Comparison of ENCODE assay signal across 22 cellular contexts in the genomic region with DNA sequence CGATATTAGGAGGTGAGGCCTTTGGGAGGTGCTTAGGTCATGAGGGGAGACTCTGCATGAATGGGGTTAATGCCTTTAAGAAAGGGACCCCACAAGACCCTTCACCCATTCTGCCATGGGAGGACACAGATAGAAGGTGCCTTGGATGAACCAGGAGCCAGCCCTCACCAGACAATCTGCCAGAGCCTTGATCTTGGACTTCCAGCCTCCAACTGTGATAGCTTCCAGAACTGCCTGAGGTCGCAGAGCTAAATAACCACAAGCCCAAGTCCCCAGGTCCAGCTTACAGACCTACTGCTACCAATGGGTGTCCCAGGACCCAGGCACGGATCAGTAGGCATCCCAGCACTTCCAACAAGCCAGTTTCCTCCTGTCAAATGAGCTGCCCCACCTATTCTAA. TPM values are rescaled to one million over a fixed set of nuclear protein-coding genes. Genes with fewer than 3 reads are reported as not detected.
DNase-seq lines count a peak whose midpoint lies in the region; ATAC-seq and TF ChIP-seq lines count a peak whose summit lies in the region.
"Had no signal": no experiment of that assay in that cellular context is flagged by ENCODE, and none has a peak within 500 bp of the region (broad histone marks: within the 10 kb centered on the region; RNA-seq: fewer than 3 reads in every experiment).

No MANE protein-coding gene starts in this region.

- CTCF ChIA-PET in OCI-LY7 (lab: Charles Lee; ENCODE audit: unreplicated experiment): no interaction called here

- H3K27me3 ChIP-seq in BLaER1 treated with 17β-estradiol and CSF1 and Interleukin-3, amounts not matched to agents 10 nM and 100 nM: peaks cover 0 to 2% (median 0%) of the 10 kb centered on the region in 11 experiments; a peak in 3 of 22 replicates
- peaks cover under 1% of the 10 kb centered on the region; the same call in 1 of the 2 replicates for H3K27me3 ChIP-seq in iPS-20b (ENCODE audit: insufficient read depth, low read length)
- no peaks in the 10 kb centered on the region for H3K27me3 ChIP-seq in subcutaneous abdominal adipose tissue (ENCODE audit: control insufficient read depth in 5 of 5, insufficient read depth in 4 of 5, low read length in 5 of 5)
- H3K27me3 ChIP-seq: MG63, Peyer's patch, SJSA1 had no signal

- no peak for ATAC-seq in HG03342 (IDR thresholded peaks at IDR 0.05; ENCODE audit: unreplicated experiment)
- ATAC-seq in HG03135 (IDR thresholded peaks at IDR 0.05; ENCODE audit: unreplicated experiment): no peak
- ATAC-seq: CD8-positive, alpha-beta T cell; GM12878; K562; Right ventricle myocardium inferior had no signal

- H3K36me3 ChIP-seq in BLaER1 treated with 17β-estradiol and CSF1 and Interleukin-3, amounts not matched to agents 10 nM and 100 nM: peaks cover 0 to 46% (median 5%) of the 10 kb centered on the region in 11 experiments; a peak in 10 of 22 replicates
- H3K36me3 ChIP-seq in OCI-LY7 (ENCODE audit: insufficient read depth, low read length): no peaks in the 10 kb centered on the region
- H3K36me3 ChIP-seq in iPS-20b (ENCODE audit: insufficient read depth, low read depth, low read length): no peaks in the 10 kb centered on the region
- peaks cover 0 to 17% (median 2%) of the 10 kb centered on the region in 5 donors for H3K36me3 ChIP-seq in subcutaneous abdominal adipose tissue (ENCODE audit: control insufficient read depth in 5 of 5, insufficient read depth in 5 of 5, low read length in 5 of 5)
- H3K36me3 ChIP-seq: MG63, Peyer's patch had no signal

- peak overlapping the region in 10 of 11 experiments; percentile 0 to 57 (median 28); a peak in 10 of 22 replicates for H3K27ac ChIP-seq in BLaER1 treated with 17β-estradiol and CSF1 and Interleukin-3, amounts not matched to agents 10 nM and 100 nM
- H3K27ac ChIP-seq in OCI-LY7 (ENCODE audit: low read depth, low read length, poor library complexity, severe bottlenecking) (no peak overlapping the region), iPS-20b (ENCODE audit: low read length) (no peak overlapping the region), subcutaneous abdominal adipose tissue (ENCODE audit: low read depth, low read length) (peak overlapping the region; percentile 35)
- H3K27ac ChIP-seq: Peyer's patch, SJSA1 had no signal

- peaks cover 0 to 96% (median 63%) of the 10 kb centered on the region in 11 experiments; a peak in 19 of 22 replicates for H4K20me1 ChIP-seq in BLaER1 treated with 17β-estradiol and CSF1 and Interleukin-3, amounts not matched to agents 10 nM and 100 nM
- no peaks in the 10 kb centered on the region; the same call in 1 of the 2 replicates for H4K20me1 ChIP-seq in OCI-LY7 (ENCODE audit: insufficient read depth, low read length)

- POLR2A ChIA-PET in OCI-LY7 (lab: Charles Lee): interaction anchor here (0.6 kb wide), 1 partner anchor 26 kb away, joined by 3 read pairs; no protein-coding TSS in a partner anchor

- H3K9me3 ChIP-seq in BLaER1 treated with 17β-estradiol and CSF1 and Interleukin-3, amounts not matched to agents 10 nM and 100 nM (replicated peaks in 1 of 11): no peaks in the 10 kb centered on the region
- H3K9me3 ChIP-seq in OCI-LY7 (ENCODE audit: low read length): no peaks in the 10 kb centered on the region
- no peaks in the 10 kb centered on the region for H3K9me3 ChIP-seq in iPS-20b (ENCODE audit: insufficient read depth, low read depth, low read length)
- H3K9me3 ChIP-seq in subcutaneous abdominal adipose tissue (ENCODE audit: control insufficient read depth in 5 of 5, low read length in 5 of 5): no peaks in the 10 kb centered on the region
- H3K9me3 ChIP-seq: MG63, Peyer's patch, SJSA1 had no signal

- no peak for TF ChIP-seq CTCF in OCI-LY7 (conservative IDR thresholded peaks at IDR 0.05; ENCODE audit: low read length)

- peak overlapping the region in 1 of 10 experiments; percentile 2; a peak in 2 of 20 replicates for H3K4me3 ChIP-seq in BLaER1 treated with 17β-estradiol and CSF1 and Interleukin-3, amounts not matched to agents 10 nM and 100 nM
- H3K4me3 ChIP-seq in OCI-LY7 (ENCODE audit: low read depth, low read length, poor library complexity, severe bottlenecking) (no peak overlapping the region), iPS-20b (ENCODE audit: low read length) (0 out of 2 replicates have a peak overlapping the region, but pooled peaks have one; percentile 0), subcutaneous abdominal adipose tissue (ENCODE audit: low read depth in 1 of 5, low read length in 5 of 5) (no peak overlapping the region)
- H3K4me3 ChIP-seq: GM12878, K562, MG63, Peyer's patch, SJSA1 had no signal

- peak overlapping the region; percentile 65 to 94 (median 80) for H3K4me2 ChIP-seq in BLaER1 treated with 17β-estradiol and CSF1 and Interleukin-3, amounts not matched to agents 10 nM and 100 nM
- peak overlapping the region; percentile 27; the same call in 1 of the 2 replicates for H3K4me2 ChIP-seq in OCI-LY7 (ENCODE audit: low read length)

- BruUV-seq in OCI-LY7 (replicated peaks; lab: Mats Ljungman, UMichigan): no TSS peak

- no peaks in the 10 kb centered on the region for H3K79me2 ChIP-seq in OCI-LY7 (ENCODE audit: insufficient read depth, low read depth, low read length)

- no peak for DNase-seq in OCI-LY7 (ENCODE audit: low spot score)
- no peak for DNase-seq in HuH-7 (ENCODE audit: low spot score)
- DNase-seq: C1 segment of cervical spinal cord; CD8-positive, alpha-beta T cell; DND-41; GOT3; MG63; NCI-H1417; NCI-H1694 treated with DMSO at 0.1 percent for 48 hours; NCI-H446; NCI-H526 treated with DMSO at 0.1 percent for 48 hours had no signal

- peaks cover 59 to 86% (median 73%) of the 10 kb centered on the region in 10 experiments for H3K4me1 ChIP-seq in BLaER1 treated with 17β-estradiol and CSF1 and Interleukin-3, amounts not matched to agents 10 nM and 100 nM
- H3K4me1 ChIP-seq in OCI-LY7 (ENCODE audit: insufficient read depth, low read length, poor library complexity, severe bottlenecking): peaks cover 12% of the 10 kb centered on the region
- H3K4me1 ChIP-seq in iPS-20b (ENCODE audit: insufficient read depth, low read length): peaks cover 6% of the 10 kb centered on the region; the same call in 1 of the 2 replicates
- H3K4me1 ChIP-seq in subcutaneous abdominal adipose tissue (ENCODE audit: control insufficient read depth in 5 of 5, insufficient read depth in 5 of 5, low read length in 5 of 5): peaks cover 0 to 38% (median 23%) of the 10 kb centered on the region in 5 donors

- intact Hi-C loops in OCI-LY7 (cut with micrococcal nuclease; ENCODE audit: unreplicated experiment): no loop called here

- H3K9ac ChIP-seq in BLaER1 treated with 17β-estradiol and CSF1 and Interleukin-3, amounts not matched to agents 10 nM and 100 nM: peak overlapping the region in 9 of 11 experiments; percentile 1 to 70 (median 35); a peak in 9 of 22 replicates
- H3K9ac ChIP-seq in iPS-20b (ENCODE audit: low read depth, low read length) (no peak overlapping the region), subcutaneous abdominal adipose tissue (ENCODE audit: low read length in 5 of 5) (no peak overlapping the region)

- H2AFZ ChIP-seq in OCI-LY7 (ENCODE audit: low read length): no peak overlapping the region

- H3K9me2 ChIP-seq in OCI-LY7 (ENCODE audit: insufficient read depth, low read length): no peaks in the 10 kb centered on the region

RNA-seq across cellular contexts. Expression of a gene that starts 37.5 kb away (rescaled TPM):
- total RNA-seq in OCI-LY7 (2014; rRNA removed; shearing (Covaris generic)): 8.3 and 9.5 TPM in 2 replicates
- total RNA-seq in OCI-LY7 (2022): 36.5 and 42.1 TPM in 2 replicates
- total RNA-seq: A673 had no signal

Comparison
In these comparisons a context has a peak if more than half of its experiments do, and no peak if none do; other contexts are left out.
1. H3K27ac ChIP-seq: peak in BLaER1 treated with 17β-estradiol and CSF1 and Interleukin-3, amounts not matched to agents 10 nM and 100 nM (10 of 11) and subcutaneous abdominal adipose tissue (single experiment); none in OCI-LY7 (single experiment) and iPS-20b (single experiment).
2. H3K9ac ChIP-seq: peak in BLaER1 treated with 17β-estradiol and CSF1 and Interleukin-3, amounts not matched to agents 10 nM and 100 nM (9 of 11); none in iPS-20b (single experiment) and subcutaneous abdominal adipose tissue (0 of 5).